In the genomic region with DNA sequence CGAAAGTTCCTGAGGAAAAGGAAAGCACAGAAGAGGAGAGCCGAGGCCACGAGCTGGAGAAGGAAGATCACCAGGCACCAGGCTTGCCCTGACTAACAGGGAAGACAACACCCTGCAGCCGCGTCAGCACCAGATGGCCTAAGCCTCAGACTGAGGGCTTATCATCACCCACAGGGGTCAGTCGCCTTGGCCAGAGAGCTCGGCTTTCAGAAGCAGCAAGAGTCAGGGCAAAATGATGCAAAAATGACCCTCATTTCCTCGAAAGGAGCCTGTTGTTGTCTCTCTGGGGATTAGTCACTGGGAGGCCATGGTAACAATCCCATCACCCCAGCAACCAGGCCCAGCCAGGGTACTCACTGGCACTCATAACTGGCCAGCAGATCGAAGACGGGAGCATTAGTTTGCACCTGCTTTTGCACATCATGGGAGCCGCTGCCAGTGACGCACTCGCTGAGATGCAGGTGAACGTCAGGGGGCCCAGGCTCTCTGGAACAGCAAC, we compare ENCODE assay signal across 9 cellular contexts. TPM values are rescaled to one million over a fixed set of nuclear protein-coding genes. Genes with fewer than 3 reads are reported as not detected.
DNase-seq lines count a peak whose midpoint lies in the region; ATAC-seq and TF ChIP-seq lines count a peak whose summit lies in the region.
"Had no signal": no experiment of that assay in that cellular context is flagged by ENCODE, and none has a peak within 500 bp of the region (broad histone marks: within the 10 kb centered on the region; RNA-seq: fewer than 3 reads in every experiment).

No MANE protein-coding gene starts in this region.

- H3K9me3 Mint-ChIP-seq in chondrocyte (ENCODE audit: low read depth): no peaks in the 10 kb centered on the region
- H3K9me3 Mint-ChIP-seq in activated T-cell treated with anti-CD3 and anti-CD28 coated beads, Interleukin-2, amount 50 U/mL, for 4 hours: no peaks in the 10 kb centered on the region

- in situ Hi-C loops in transverse colon (cut with MboI; ENCODE audit: low pct_ligation_motif_present in 1 of 4, low pct_unique_long_range_greater_than_20kb in 1 of 4, low sequenced_read_pairs in 3 of 4): loop anchor here in 1 of 4 donors (25.0 kb wide), 1 partner anchor 432 kb away; no protein-coding TSS in a partner anchor

- H3K4me1 ChIP-seq in transverse colon: peaks cover 11 to 54% (median 30%) of the 10 kb centered on the region in 4 donors
- peaks cover 12% of the 10 kb centered on the region for H3K4me1 ChIP-seq in foreskin keratinocyte
- H3K4me1 ChIP-seq: BLaER1 had no signal

- ATAC-seq in foreskin keratinocyte: no peak
- no peak for ATAC-seq in activated T-cell treated with anti-CD3 and anti-CD28 coated beads, Interleukin-2, amount 50 U/mL, for 4 hours

- TF ChIP-seq POLR2A in lower leg skin (IDR thresholded peaks at IDR 0.05) (no peak), transverse colon (IDR thresholded peaks at IDR 0.05) (no peak)

- H3K4me1 Mint-ChIP-seq in chondrocyte (ENCODE audit: low read depth): peaks cover 81% of the 10 kb centered on the region
- no peaks in the 10 kb centered on the region for H3K4me1 Mint-ChIP-seq in activated T-cell treated with anti-CD3 and anti-CD28 coated beads, Interleukin-2, amount 50 U/mL, for 4 hours (ENCODE audit: low read depth)

- TF ChIP-seq CTCF in chondrocyte (IDR thresholded peaks at IDR 0.05) (peak; percentile 33), lower leg skin (IDR thresholded peaks at IDR 0.05) (no peak), transverse colon (IDR thresholded peaks at IDR 0.05) (no peak), foreskin keratinocyte (conservative IDR thresholded peaks at IDR 0.05) (no peak)

- TF ChIP-seq EP300 in transverse colon (IDR thresholded peaks at IDR 0.05; ENCODE audit: low read depth): no peak

- H3K27ac Mint-ChIP-seq in chondrocyte (ENCODE audit: unreplicated experiment): peak overlapping the region; percentile 94

- H3K27ac ChIP-seq in transverse colon (peak overlapping the region; percentile 81 to 86 (median 84)), foreskin keratinocyte (no peak overlapping the region)
- H3K27ac ChIP-seq: BLaER1 had no signal

- H3K27me3 ChIP-seq in transverse colon (no peaks in the 10 kb centered on the region), foreskin keratinocyte (no peaks in the 10 kb centered on the region)
- H3K27me3 ChIP-seq: BLaER1 had no signal

- 59 to 64% methylated on average over 12 to 14 of the region's 14 CpGs for WGBS in lower leg skin, 2 donors
- WGBS in transverse colon (ENCODE audit: low coverage in 1 of 2), 2 donors: 74% methylated on average over 14 of the region's 14 CpGs; no CpG with 5 or more reads in 1 of the 2 donors

- DNase-seq in NCI-H2227 (lab: John Stamatoyannopoulos, UW; ENCODE audit: unreplicated experiment): peak; percentile 14
- no peak for DNase-seq in NCI-H2227 treated with DMSO at 0.1 percent for 48 hours (lab: John Stamatoyannopoulos, UW)
- no peak for DNase-seq in chondrocyte (ENCODE audit: low spot score)
- peak; percentile 84 to 94 for DNase-seq in lower leg skin (ENCODE audit: low spot score in 2 of 2)
- peak; percentile 66 for DNase-seq in transverse colon
- no peak for DNase-seq in foreskin keratinocyte
- DNase-seq in activated T-cell treated with anti-CD3 and anti-CD28 coated beads, Interleukin-2, amount 50 U/mL, for 4 hours: no peak
- DNase-seq in SKM-1 treated with dmso at 0.1 percent for 144 hours (lab: John Stamatoyannopoulos, UW; ENCODE audit: unreplicated experiment): no peak

- H3K27me3 Mint-ChIP-seq in chondrocyte (ENCODE audit: low read depth): no peaks in the 10 kb centered on the region
- H3K27me3 Mint-ChIP-seq in activated T-cell treated with anti-CD3 and anti-CD28 coated beads, Interleukin-2, amount 50 U/mL, for 4 hours (ENCODE audit: low read depth): no peaks in the 10 kb centered on the region

- H3K9me3 ChIP-seq in transverse colon: no peaks in the 10 kb centered on the region
- H3K9me3 ChIP-seq: BLaER1 had no signal

- peaks cover 2% of the 10 kb centered on the region for H3K36me3 Mint-ChIP-seq in chondrocyte (ENCODE audit: low read depth)
- peaks cover 32% of the 10 kb centered on the region for H3K36me3 Mint-ChIP-seq in activated T-cell treated with anti-CD3 and anti-CD28 coated beads, Interleukin-2, amount 50 U/mL, for 4 hours (ENCODE audit: insufficient read depth)

- no peak overlapping the region for H3K4me3 ChIP-seq in lower leg skin (ENCODE audit: low read depth, poor library complexity, severe bottlenecking)
- no peak overlapping the region for H3K4me3 ChIP-seq in transverse colon
- H3K4me3 ChIP-seq: BLaER1 had no signal

- H3K36me3 ChIP-seq in transverse colon: no peaks in the 10 kb centered on the region

- H3K4me3 Mint-ChIP-seq in chondrocyte (ENCODE audit: unreplicated experiment): peak overlapping the region; percentile 40
- H3K4me3 Mint-ChIP-seq in activated T-cell treated with anti-CD3 and anti-CD28 coated beads, Interleukin-2, amount 50 U/mL, for 4 hours: no peak overlapping the region

- intact Hi-C loops in lower leg skin (cut with DNase I; ENCODE audit: low total_unique reads): no loop called here
- intact Hi-C loops in transverse colon (cut with DNase I; ENCODE audit: low total_unique reads): loop anchor here (10.0 kb wide), 1 partner anchor 186 kb away; no protein-coding TSS in a partner anchor

RNA-seq across cellular contexts. Expression of gene ZFP36L2, which starts 42.7 kb away (rescaled TPM):
- total RNA-seq in chondrocyte (95.8 to 103 TPM (median 98.3 TPM) in 3 replicates), lower leg skin (100 to 1,000 TPM; 137 to 329 (median 147) TPM), transverse colon (100 to 1,000 TPM; 114 to 305 (median 208) TPM), foreskin keratinocyte (124 and 137 TPM in 2 replicates)
- 127 and 136 TPM in 2 replicates for polyA plus RNA-seq in foreskin keratinocyte
- 10 to 100 TPM; 67.7 to 81.4 (median 75.5) TPM for total RNA-seq in activated T-cell treated with anti-CD3 and anti-CD28 coated beads, Interleukin-2, amount 50 U/mL, for 4 hours

Comparison
In these comparisons a context has a peak if more than half of its experiments do, and no peak if none do; other contexts are left out.
1. DNase-seq: peak in NCI-H2227 (single experiment), lower leg skin (2 of 2) and transverse colon (single experiment); none in NCI-H2227 treated with DMSO at 0.1 percent for 48 hours (single experiment), chondrocyte (single experiment), foreskin keratinocyte (0 of 2), activated T-cell treated with anti-CD3 and anti-CD28 coated beads, Interleukin-2, amount 50 U/mL, for 4 hours (single experiment) and SKM-1 treated with dmso at 0.1 percent for 144 hours (single experiment).